Comparison of ENCODE assay signal across 26 cellular contexts in the genomic region with DNA sequence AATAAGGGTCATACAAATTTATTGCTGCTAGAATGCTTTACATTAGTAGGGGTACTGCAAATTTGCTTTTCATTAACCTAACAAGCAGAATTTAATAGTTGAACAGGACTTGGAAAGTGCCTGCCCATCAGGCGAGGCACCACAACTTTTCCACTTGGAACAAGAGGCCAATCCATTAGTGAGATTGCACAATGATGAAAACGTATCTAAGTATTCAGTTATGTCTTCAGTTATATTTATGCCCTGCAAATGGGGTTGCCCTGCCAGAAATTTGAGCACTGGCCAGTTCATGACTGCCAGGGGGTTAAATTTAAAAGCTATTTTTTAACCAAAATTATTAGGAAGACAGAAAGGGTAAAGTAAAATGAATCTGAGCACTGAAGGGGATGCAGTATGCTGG.
"Had no signal": no experiment of that assay in that cellular context is flagged by ENCODE, and none has a peak within 500 bp of the region (broad histone marks: within the 10 kb centered on the region; RNA-seq: fewer than 3 reads in every experiment).

No MANE protein-coding gene starts in this region.

- FAIRE-seq: endometrium, kidney had no signal

- H3K4me1 ChIP-seq: colonic mucosa, esophagus squamous epithelium, gastroesophageal sphincter, heart left ventricle, left ventricle myocardium inferior, lower lobe of right lung had no signal

- H3K36me3 ChIP-seq: colonic mucosa, esophagus squamous epithelium, gastroesophageal sphincter, heart left ventricle, left ventricle myocardium inferior, lower lobe of right lung had no signal

- H3K9me3 ChIP-seq: colonic mucosa, esophagus squamous epithelium, gastroesophageal sphincter, heart left ventricle, left ventricle myocardium inferior, lower lobe of right lung, mucosa of descending colon had no signal

- H3K27me3 ChIP-seq: colonic mucosa, esophagus squamous epithelium, gastroesophageal sphincter, heart left ventricle, hepatocyte had no signal

- ATAC-seq: effector memory CD8-positive, alpha-beta T cell; esophagus mucosa; gastroesophageal sphincter; heart left ventricle; left colon; left lobe of liver; lower lobe of right lung; mucosa of descending colon had no signal

- DNase-seq: colonic mucosa; cortex of kidney; effector CD8-positive, alpha-beta T cell; effector memory CD8-positive, alpha-beta T cell; endodermal cell; erythroblast; esophagus squamous epithelium; foreskin fibroblast; foreskin melanocyte; heart left ventricle; hypothalamus; immature natural killer cell; islet precursor cell; kidney; kidney glomerular epithelial cell; left colon; left ventricle myocardium inferior; lower lobe of right lung; mesenchymal stem cell; mucosa of descending colon had no signal

- H3K27ac ChIP-seq: colonic mucosa, epithelial cell of prostate, esophagus squamous epithelium, gastroesophageal sphincter, heart left ventricle, hepatocyte, left ventricle myocardium inferior, lower lobe of right lung had no signal

- H3K4me3 ChIP-seq: colonic mucosa, esophagus squamous epithelium, gastroesophageal sphincter, heart left ventricle, hepatocyte, left ventricle myocardium inferior, lower lobe of right lung, mucosa of descending colon had no signal

- H2AFZ ChIP-seq: hepatocyte had no signal

- H3K4me2 ChIP-seq: hepatocyte had no signal

- H3K79me2 ChIP-seq: hepatocyte had no signal
